ENCODE assay signal across 1 cellular context in genomic region chr10:26881600-26882331, GRCh38.
TF ChIP-seq lines count a peak whose summit lies in the region.

No MANE protein-coding gene starts in this region.

TF ChIP-seq in H1, 55 proteins besides CTCF, POLR2A, EP300 and RAD21 (continued from another document):
- TF ChIP-seq CEBPB (IDR thresholded peaks at IDR 0.05; ENCODE audit: low read depth, low read length), result peak; percentile 28; the same call in 1 of the 2 replicates
TF ChIP-seq in H1: peak in this region for 4.
